8 cellular contexts compared by ENCODE assay signal in the genomic region with DNA sequence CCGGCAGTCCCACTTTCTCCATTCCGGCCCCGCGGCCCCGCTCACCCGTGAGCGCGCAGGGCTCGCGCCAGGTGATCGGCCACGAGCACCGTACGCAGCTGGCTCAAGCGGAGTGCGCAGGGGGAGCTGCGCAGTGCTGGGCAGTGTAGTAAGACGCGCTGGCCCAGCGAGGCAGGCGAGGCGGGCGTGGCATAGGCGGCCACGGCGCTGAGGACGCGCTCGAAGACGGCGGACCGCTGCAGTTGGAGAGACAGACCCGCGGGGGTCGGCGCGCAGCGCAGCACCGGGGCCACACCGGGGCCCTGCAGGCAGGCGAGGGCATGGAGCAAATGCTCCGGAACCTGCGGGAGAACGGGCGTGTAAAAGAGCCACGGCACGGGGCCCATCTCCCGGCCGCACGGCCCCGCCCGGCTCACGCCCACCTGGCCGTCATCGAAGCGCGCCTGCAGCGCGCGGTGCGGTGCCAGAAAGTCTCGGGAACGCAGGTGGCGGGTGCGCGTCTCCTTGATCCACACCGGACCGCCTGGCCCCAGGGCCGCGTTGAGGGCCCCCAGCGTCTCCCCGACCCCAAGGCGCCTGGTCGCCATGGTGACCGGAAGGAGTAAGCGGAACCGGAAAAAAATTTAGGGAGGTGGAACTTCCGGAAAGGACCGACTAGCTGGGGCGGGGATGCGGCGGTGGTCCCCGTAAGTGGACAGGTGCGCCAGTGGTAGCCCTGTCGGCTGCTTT. TPM values are rescaled to one million over a fixed set of nuclear protein-coding genes. Genes with fewer than 3 reads are reported as not detected.
DNase-seq lines count a peak whose midpoint lies in the region; ATAC-seq and TF ChIP-seq lines count a peak whose summit lies in the region.

A gene with protein sequence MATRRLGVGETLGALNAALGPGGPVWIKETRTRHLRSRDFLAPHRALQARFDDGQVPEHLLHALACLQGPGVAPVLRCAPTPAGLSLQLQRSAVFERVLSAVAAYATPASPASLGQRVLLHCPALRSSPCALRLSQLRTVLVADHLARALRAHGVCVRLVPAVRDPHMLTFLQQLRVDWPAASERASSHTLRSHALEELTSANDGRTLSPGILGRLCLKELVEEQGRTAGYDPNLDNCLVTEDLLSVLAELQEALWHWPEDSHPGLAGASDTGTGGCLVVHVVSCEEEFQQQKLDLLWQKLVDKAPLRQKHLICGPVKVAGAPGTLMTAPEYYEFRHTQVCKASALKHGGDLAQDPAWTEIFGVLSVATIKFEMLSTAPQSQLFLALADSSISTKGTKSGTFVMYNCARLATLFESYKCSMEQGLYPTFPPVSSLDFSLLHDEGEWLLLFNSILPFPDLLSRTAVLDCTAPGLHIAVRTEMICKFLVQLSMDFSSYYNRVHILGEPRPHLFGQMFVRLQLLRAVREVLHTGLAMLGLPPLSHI (minus strand): TSS at position 603 of the 729 bp plus-strand sequence. CDS start 16 bp downstream, at position 587.

- H3K27me3 ChIP-seq in gastroesophageal sphincter (no peaks in the 10 kb centered on the region), neural cell (ENCODE audit: insufficient read depth, low read depth, low read length) (no peaks in the 10 kb centered on the region), upper lobe of left lung (no peaks in the 10 kb centered on the region)

- peak within 1 kb of the TSS; percentile 80 for H3K9ac ChIP-seq in neural cell (ENCODE audit: low read length)

- peaks cover 25% of the 10 kb centered on the region for H3K79me2 ChIP-seq in neural cell (replicated peaks; ENCODE audit: insufficient read depth, low read length)

- TF ChIP-seq EP300 in gastroesophageal sphincter (IDR thresholded peaks at IDR 0.05) (no peak), neural cell (conservative IDR thresholded peaks at IDR 0.05; ENCODE audit: poor library complexity, severe bottlenecking) (peak; percentile 38), upper lobe of left lung (IDR thresholded peaks at IDR 0.05) (no peak)

- H3K9me3 Mint-ChIP-seq in activated naive CD4-positive, alpha-beta T cell treated with anti-CD3 and anti-CD28 coated beads, Interleukin-2, amount 10 ng/mL, durations not matched to agents 7 days and 5 days = no peaks in the 10 kb centered on the region

- H3K4me3 ChIP-seq in gastroesophageal sphincter = peak within 1 kb of the TSS; percentile 65 to 92
- H3K4me3 ChIP-seq in neural cell (ENCODE audit: low read length) = peak within 1 kb of the TSS; percentile 98
- H3K4me3 ChIP-seq in upper lobe of left lung = peak within 1 kb of the TSS; percentile 63 to 97 (median 88)

- H2AFZ ChIP-seq in neural cell (ENCODE audit: low read depth, low read length) = peak within 1 kb of the TSS; percentile 69

- no peaks in the 10 kb centered on the region for H3K27me3 Mint-ChIP-seq in activated naive CD4-positive, alpha-beta T cell treated with anti-CD3 and anti-CD28 coated beads, Interleukin-2, amount 10 ng/mL, durations not matched to agents 7 days and 5 days

- H3K4me1 Mint-ChIP-seq in activated naive CD4-positive, alpha-beta T cell treated with anti-CD3 and anti-CD28 coated beads, Interleukin-2, amount 10 ng/mL, durations not matched to agents 7 days and 5 days = peaks cover 44% of the 10 kb centered on the region

- H3K9me3 ChIP-seq in gastroesophageal sphincter (no peaks in the 10 kb centered on the region), neural cell (ENCODE audit: low read length) (no peaks in the 10 kb centered on the region), upper lobe of left lung (no peaks in the 10 kb centered on the region)

- peaks cover 25% of the 10 kb centered on the region for H3K36me3 Mint-ChIP-seq in activated naive CD4-positive, alpha-beta T cell treated with anti-CD3 and anti-CD28 coated beads, Interleukin-2, amount 10 ng/mL, durations not matched to agents 7 days and 5 days

- H3F3A ChIP-seq in neural cell (ENCODE audit: insufficient read depth, low read length, poor library complexity, severe bottlenecking) = no peaks in the 10 kb centered on the region

- H3K4me1 ChIP-seq in gastroesophageal sphincter (peaks cover 0 to 54% (median 27%) of the 10 kb centered on the region in 3 donors), upper lobe of left lung (peaks cover 33 to 44% (median 39%) of the 10 kb centered on the region in 4 donors)

- peaks cover 0 to 40% of the 10 kb centered on the region in 2 donors for H3K36me3 ChIP-seq in gastroesophageal sphincter
- no peaks in the 10 kb centered on the region for H3K36me3 ChIP-seq in neural cell (ENCODE audit: insufficient read depth, low read length)
- H3K36me3 ChIP-seq in upper lobe of left lung = peaks cover 11 to 36% (median 30%) of the 10 kb centered on the region in 4 donors

- no peak for TF ChIP-seq CTCF in gastroesophageal sphincter (IDR thresholded peaks at IDR 0.05)
- TF ChIP-seq CTCF in neural cell (IDR thresholded peaks at IDR 0.05; ENCODE audit: poor library complexity, severe bottlenecking) = no peak
- TF ChIP-seq CTCF in upper lobe of left lung (IDR thresholded peaks at IDR 0.05) = peak in 3 of 6 experiments; percentile 5 to 16 (median 9)

- no peak for TF ChIP-seq RAD21 in neural cell (conservative IDR thresholded peaks at IDR 0.05)

- H3K4me2 ChIP-seq in neural cell (ENCODE audit: low read length) = peak within 1 kb of the TSS; percentile 75

- CTCF ChIA-PET in activated naive CD4-positive, alpha-beta T cell treated with anti-CD3 and anti-CD28 coated beads, Interleukin-2, amount 10 ng/mL, durations not matched to agents 7 days and 5 days (lab: Charles Lee) = interaction anchor here (1.9 to 9.0 kb wide), 2 partner anchors 11 to 30 kb away, joined by 6 to 62 read pairs; a partner anchor contains a TSS

- H3K4me3 Mint-ChIP-seq in activated naive CD4-positive, alpha-beta T cell treated with anti-CD3 and anti-CD28 coated beads, Interleukin-2, amount 10 ng/mL, durations not matched to agents 7 days and 5 days = peak within 1 kb of the TSS; percentile 90

- H3K27ac ChIP-seq in gastroesophageal sphincter (peak within 1 kb of the TSS; percentile 10 to 89 (median 88)), neural cell (ENCODE audit: low read length) (peak within 1 kb of the TSS; percentile 58), upper lobe of left lung (peak within 1 kb of the TSS; percentile 80 to 100 (median 82))

- ATAC-seq in gastroesophageal sphincter = no peak
- peak in 1 of 2 donors; percentile 26 for ATAC-seq in upper lobe of left lung (ENCODE audit: low FRiP score in 2 of 2)
- ATAC-seq in HG03159 (IDR thresholded peaks at IDR 0.05; ENCODE audit: unreplicated experiment) = no peak

- H4K20me1 ChIP-seq in neural cell (ENCODE audit: insufficient read depth) = peaks cover 9% of the 10 kb centered on the region

- TF ChIP-seq POLR2A in gastroesophageal sphincter (IDR thresholded peaks at IDR 0.05) (peak; percentile 44 to 48), upper lobe of left lung (IDR thresholded peaks at IDR 0.05) (peak; percentile 62 to 76 (median 69))

- DNase-seq in DMS114 treated with DMSO at 0.1 percent for 48 hours (lab: John Stamatoyannopoulos, UW; ENCODE audit: unreplicated experiment) (peak; percentile 43), KG1 (lab: John Stamatoyannopoulos, UW) (peak; percentile 58), SK-N-DZ (ENCODE audit: low spot score) (peak; percentile 68), upper lobe of left lung (peak; percentile 71 to 94)
- DNase-seq in activated naive CD4-positive, alpha-beta T cell treated with anti-CD3 and anti-CD28 coated beads, Interleukin-2, amount 10 ng/mL, durations not matched to agents 7 days and 5 days = peak; percentile 78

- H3K27ac Mint-ChIP-seq in activated naive CD4-positive, alpha-beta T cell treated with anti-CD3 and anti-CD28 coated beads, Interleukin-2, amount 10 ng/mL, durations not matched to agents 7 days and 5 days = peak within 1 kb of the TSS; percentile 99

- WGBS in gastroesophageal sphincter (ENCODE audit: low coverage in 1 of 2), 2 donors = 0% methylated on average over 14 of the region's 85 CpGs; no CpG with 5 or more reads in 1 of the 2 donors
- 0% methylated on average over 25 to 66 of the region's 85 CpGs for WGBS in upper lobe of left lung, 2 donors

- no peaks in the 10 kb centered on the region for H3K9me2 ChIP-seq in neural cell (ENCODE audit: insufficient read depth, low read length)

TF ChIP-seq in neural cell, 6 proteins besides CTCF, POLR2A, EP300 and RAD21:
- TF ChIP-seq SMC3 (conservative IDR thresholded peaks at IDR 0.05; ENCODE audit: poor library complexity) (peak; percentile 17), MXI1 (conservative IDR thresholded peaks at IDR 0.05; ENCODE audit: poor library complexity, severe bottlenecking) (peak; percentile 93), TAF1 (IDR thresholded peaks at IDR 0.05; ENCODE audit: low read depth) (no peak)

RNA-seq across cellular contexts. Expression of the gene that starts here (rescaled TPM):
- 19.7 and 30.9 TPM in 2 replicates for polyA plus RNA-seq in SK-N-DZ (2014; cell fraction: cytosol; rRNA removed)
- polyA plus RNA-seq in SK-N-DZ (2014; cell fraction: nucleus; rRNA removed) = 115 and 121 TPM in 2 replicates
- total RNA-seq in gastroesophageal sphincter (10 to 100 TPM; 11.8 to 29.0 (median 24.6) TPM), upper lobe of left lung (10 to 100 TPM; 28.5 to 67.1 (median 35.7) TPM)
- 121 and 145 TPM in 2 replicates for polyA plus RNA-seq in neural cell
- 31.6 and 32.4 TPM in 2 replicates for polyA minus RNA-seq in neural cell
